ENCODE assay signal across 1 cellular context in the genomic region with DNA sequence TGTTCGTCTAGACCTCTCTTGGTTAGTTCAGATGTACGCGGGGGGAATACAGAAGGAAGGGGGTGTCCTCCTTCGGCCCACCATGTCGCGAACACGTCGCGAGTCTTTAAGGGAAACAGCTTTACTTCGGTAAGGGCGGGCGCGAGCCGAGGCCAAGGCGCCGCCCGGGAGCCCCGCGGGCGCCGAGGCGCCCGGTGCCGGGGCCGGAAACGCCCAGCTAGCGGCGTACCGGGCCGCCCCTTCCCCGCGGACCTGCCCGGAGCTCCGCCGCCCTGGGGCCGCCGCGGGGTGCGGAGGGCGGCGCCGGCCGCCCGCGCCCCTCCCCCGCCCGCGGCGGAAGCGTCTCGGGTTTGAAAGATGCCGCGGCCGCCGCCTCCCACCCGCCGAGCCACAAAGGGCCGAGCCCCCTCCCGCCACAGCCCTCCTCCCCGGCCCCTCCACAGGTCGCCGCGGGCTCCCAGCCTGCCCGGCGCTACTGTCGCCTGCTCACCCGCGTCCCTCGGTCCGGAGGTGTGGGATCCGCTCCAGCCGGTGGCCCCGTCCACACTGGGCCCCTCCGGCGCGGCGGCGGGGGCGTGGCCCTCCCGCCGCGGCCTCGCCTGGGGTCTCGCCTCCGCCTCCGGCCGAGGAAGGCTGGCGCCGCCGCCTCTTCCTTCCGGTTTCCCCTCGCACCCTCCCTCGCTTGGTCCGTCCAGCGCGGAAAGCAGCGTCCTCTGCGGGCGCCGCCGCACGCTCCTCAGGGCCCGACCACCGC.
A peak's percentile ranks its signal among the peaks of the same experiment; 100 is the strongest.
TF ChIP-seq lines count a peak whose summit lies in the region.

A gene (minus strand): TSS at position 715 of the 754 bp plus-strand sequence. CDS start 12,156 bp downstream, outside the sequence.

TF ChIP-seq in K562, 482 proteins besides CTCF, POLR2A, EP300 and RAD21 (continued from another document and continues in another):
- TF ChIP-seq TBP (optimal IDR thresholded peaks at IDR 0.05; ENCODE audit: low read depth, low read length) (peak; percentile 89), TBL1XR1 (IDR thresholded peaks at IDR 0.05; ENCODE audit: low read length in 2 of 2) (peak in 1 of 2 experiments; percentile 25; a peak in 1 of 4 replicates), PTBP1 (IDR thresholded peaks at IDR 0.05; ENCODE audit: low read depth, low read length) (no peak), SLC30A9 (CRISPR knock-in tag; IDR thresholded peaks at IDR 0.05) (no peak), GABPA (tag; conservative IDR thresholded peaks at IDR 0.05; ENCODE audit: low read depth) (peak; percentile 90), RBFOX2 (IDR thresholded peaks at IDR 0.05; ENCODE audit: low read depth, low read length) (peak; percentile 94), ESRRA (IDR thresholded peaks at IDR 0.05; ENCODE audit: borderline replicate concordance, low read depth) (no peak), BCOR (IDR thresholded peaks at IDR 0.05) (no peak), OTX1 (CRISPR knock-in tag; IDR thresholded peaks at IDR 0.05) (no peak), PPARD (CRISPR knock-in tag; IDR thresholded peaks at IDR 0.05) (no peak), SRSF3 (IDR thresholded peaks at IDR 0.05; ENCODE audit: insufficient read depth, low read length) (no peak), TCF3 (CRISPR knock-in tag; IDR thresholded peaks at IDR 0.05) (no peak; the same call in 1 of the 2 replicates), ZC3H11A (IDR thresholded peaks at IDR 0.05; ENCODE audit: low read depth, low read length) (no peak), RBM22 (IDR thresholded peaks at IDR 0.05; ENCODE audit: low read depth, low read length, poor library complexity, severe bottlenecking) (no peak), ZNF778 (CRISPR knock-in tag; IDR thresholded peaks at IDR 0.05) (no peak), GATAD2A (IDR thresholded peaks at IDR 0.05) (no peak), ZNF146 (CRISPR knock-in tag; IDR thresholded peaks at IDR 0.05; ENCODE audit: unreplicated experiment) (no peak), TCF7 (IDR thresholded peaks at IDR 0.05; ENCODE audit: borderline replicate concordance) (no peak), ILF3 (IDR thresholded peaks at IDR 0.05; ENCODE audit: borderline replicate concordance) (0 out of 2 replicates have a peak, but pooled peaks have one; percentile 23), ZNF217 (CRISPR knock-in tag; IDR thresholded peaks at IDR 0.05) (no peak), MEF2A (IDR thresholded peaks at IDR 0.05; ENCODE audit: control insufficient read depth, low read depth, low read length) (no peak), ZFP1 (CRISPR knock-in tag; IDR thresholded peaks at IDR 0.05) (no peak), MYBL2 (IDR thresholded peaks at IDR 0.05; ENCODE audit: low read depth) (no peak), MYBL2 (CRISPR knock-in tag; IDR thresholded peaks at IDR 0.05; ENCODE audit: borderline replicate concordance) (no peak), ZNF77 (CRISPR knock-in tag; IDR thresholded peaks at IDR 0.05) (no peak), ESRRB (CRISPR knock-in tag; IDR thresholded peaks at IDR 0.05; ENCODE audit: borderline replicate concordance) (no peak), ZKSCAN3 (CRISPR knock-in tag; IDR thresholded peaks at IDR 0.05) (no peak), RNF2 (IDR thresholded peaks at IDR 0.05) (peak; percentile 30; the same call in 1 of the 2 replicates), ATF1 (CRISPR knock-in tag; IDR thresholded peaks at IDR 0.05) (no peak), ATF1 (tag; IDR thresholded peaks at IDR 0.05) (no peak), IFI16 (CRISPR knock-in tag; IDR thresholded peaks at IDR 0.05) (no peak)
- TF ChIP-seq, protein P1, sequence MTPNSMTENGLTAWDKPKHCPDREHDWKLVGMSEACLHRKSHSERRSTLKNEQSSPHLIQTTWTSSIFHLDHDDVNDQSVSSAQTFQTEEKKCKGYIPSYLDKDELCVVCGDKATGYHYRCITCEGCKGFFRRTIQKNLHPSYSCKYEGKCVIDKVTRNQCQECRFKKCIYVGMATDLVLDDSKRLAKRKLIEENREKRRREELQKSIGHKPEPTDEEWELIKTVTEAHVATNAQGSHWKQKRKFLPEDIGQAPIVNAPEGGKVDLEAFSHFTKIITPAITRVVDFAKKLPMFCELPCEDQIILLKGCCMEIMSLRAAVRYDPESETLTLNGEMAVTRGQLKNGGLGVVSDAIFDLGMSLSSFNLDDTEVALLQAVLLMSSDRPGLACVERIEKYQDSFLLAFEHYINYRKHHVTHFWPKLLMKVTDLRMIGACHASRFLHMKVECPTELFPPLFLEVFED (CRISPR knock-in tag; conservative IDR thresholded peaks at IDR 0.05) = no peak
- TF ChIP-seq, protein P2, sequence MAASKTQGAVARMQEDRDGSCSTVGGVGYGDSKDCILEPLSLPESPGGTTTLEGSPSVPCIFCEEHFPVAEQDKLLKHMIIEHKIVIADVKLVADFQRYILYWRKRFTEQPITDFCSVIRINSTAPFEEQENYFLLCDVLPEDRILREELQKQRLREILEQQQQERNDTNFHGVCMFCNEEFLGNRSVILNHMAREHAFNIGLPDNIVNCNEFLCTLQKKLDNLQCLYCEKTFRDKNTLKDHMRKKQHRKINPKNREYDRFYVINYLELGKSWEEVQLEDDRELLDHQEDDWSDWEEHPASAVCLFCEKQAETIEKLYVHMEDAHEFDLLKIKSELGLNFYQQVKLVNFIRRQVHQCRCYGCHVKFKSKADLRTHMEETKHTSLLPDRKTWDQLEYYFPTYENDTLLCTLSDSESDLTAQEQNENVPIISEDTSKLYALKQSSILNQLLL (CRISPR knock-in tag; IDR thresholded peaks at IDR 0.05; ENCODE audit: borderline replicate concordance) = no peak
- TF ChIP-seq, protein P3, sequence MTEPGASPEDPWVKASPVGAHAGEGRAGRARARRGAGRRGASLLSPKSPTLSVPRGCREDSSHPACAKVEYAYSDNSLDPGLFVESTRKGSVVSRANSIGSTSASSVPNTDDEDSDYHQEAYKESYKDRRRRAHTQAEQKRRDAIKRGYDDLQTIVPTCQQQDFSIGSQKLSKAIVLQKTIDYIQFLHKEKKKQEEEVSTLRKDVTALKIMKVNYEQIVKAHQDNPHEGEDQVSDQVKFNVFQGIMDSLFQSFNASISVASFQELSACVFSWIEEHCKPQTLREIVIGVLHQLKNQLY (CRISPR knock-in tag; conservative IDR thresholded peaks at IDR 0.05) = no peak
- TF ChIP-seq, protein P4, sequence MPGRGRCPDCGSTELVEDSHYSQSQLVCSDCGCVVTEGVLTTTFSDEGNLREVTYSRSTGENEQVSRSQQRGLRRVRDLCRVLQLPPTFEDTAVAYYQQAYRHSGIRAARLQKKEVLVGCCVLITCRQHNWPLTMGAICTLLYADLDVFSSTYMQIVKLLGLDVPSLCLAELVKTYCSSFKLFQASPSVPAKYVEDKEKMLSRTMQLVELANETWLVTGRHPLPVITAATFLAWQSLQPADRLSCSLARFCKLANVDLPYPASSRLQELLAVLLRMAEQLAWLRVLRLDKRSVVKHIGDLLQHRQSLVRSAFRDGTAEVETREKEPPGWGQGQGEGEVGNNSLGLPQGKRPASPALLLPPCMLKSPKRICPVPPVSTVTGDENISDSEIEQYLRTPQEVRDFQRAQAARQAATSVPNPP (IDR thresholded peaks at IDR 0.05; ENCODE audit: borderline replicate concordance, insufficient read depth, insufficient read length) = no peak
- TF ChIP-seq, protein P5, sequence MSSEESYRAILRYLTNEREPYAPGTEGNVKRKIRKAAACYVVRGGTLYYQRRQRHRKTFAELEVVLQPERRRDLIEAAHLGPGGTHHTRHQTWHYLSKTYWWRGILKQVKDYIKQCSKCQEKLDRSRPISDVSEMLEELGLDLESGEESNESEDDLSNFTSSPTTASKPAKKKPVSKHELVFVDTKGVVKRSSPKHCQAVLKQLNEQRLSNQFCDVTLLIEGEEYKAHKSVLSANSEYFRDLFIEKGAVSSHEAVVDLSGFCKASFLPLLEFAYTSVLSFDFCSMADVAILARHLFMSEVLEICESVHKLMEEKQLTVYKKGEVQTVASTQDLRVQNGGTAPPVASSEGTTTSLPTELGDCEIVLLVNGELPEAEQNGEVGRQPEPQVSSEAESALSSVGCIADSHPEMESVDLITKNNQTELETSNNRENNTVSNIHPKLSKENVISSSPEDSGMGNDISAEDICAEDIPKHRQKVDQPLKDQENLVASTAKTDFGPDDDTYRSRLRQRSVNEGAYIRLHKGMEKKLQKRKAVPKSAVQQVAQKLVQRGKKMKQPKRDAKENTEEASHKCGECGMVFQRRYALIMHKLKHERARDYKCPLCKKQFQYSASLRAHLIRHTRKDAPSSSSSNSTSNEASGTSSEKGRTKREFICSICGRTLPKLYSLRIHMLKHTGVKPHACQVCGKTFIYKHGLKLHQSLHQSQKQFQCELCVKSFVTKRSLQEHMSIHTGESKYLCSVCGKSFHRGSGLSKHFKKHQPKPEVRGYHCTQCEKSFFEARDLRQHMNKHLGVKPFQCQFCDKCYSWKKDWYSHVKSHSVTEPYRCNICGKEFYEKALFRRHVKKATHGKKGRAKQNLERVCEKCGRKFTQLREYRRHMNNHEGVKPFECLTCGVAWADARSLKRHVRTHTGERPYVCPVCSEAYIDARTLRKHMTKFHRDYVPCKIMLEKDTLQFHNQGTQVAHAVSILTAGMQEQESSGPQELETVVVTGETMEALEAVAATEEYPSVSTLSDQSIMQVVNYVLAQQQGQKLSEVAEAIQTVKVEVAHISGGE (CRISPR knock-in tag; IDR thresholded peaks at IDR 0.05) = peak in 2 of 3 experiments; percentile 26 to 90; a peak in 2 of 6 replicates
- TF ChIP-seq, protein P6, sequence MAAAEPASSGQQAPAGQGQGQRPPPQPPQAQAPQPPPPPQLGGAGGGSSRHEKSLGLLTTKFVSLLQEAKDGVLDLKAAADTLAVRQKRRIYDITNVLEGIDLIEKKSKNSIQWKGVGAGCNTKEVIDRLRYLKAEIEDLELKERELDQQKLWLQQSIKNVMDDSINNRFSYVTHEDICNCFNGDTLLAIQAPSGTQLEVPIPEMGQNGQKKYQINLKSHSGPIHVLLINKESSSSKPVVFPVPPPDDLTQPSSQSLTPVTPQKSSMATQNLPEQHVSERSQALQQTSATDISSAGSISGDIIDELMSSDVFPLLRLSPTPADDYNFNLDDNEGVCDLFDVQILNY (CRISPR knock-in tag; IDR thresholded peaks at IDR 0.05) = no peak
- TF ChIP-seq, protein P7, sequence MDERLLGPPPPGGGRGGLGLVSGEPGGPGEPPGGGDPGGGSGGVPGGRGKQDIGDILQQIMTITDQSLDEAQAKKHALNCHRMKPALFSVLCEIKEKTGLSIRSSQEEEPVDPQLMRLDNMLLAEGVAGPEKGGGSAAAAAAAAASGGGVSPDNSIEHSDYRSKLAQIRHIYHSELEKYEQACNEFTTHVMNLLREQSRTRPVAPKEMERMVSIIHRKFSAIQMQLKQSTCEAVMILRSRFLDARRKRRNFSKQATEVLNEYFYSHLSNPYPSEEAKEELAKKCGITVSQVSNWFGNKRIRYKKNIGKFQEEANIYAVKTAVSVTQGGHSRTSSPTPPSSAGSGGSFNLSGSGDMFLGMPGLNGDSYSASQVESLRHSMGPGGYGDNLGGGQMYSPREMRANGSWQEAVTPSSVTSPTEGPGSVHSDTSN (CRISPR knock-in tag; IDR thresholded peaks at IDR 0.05; ENCODE audit: low read depth) = no peak
- TF ChIP-seq, protein P7 (tag; conservative IDR thresholded peaks at IDR 0.05; ENCODE audit: low read depth) = no peak
- TF ChIP-seq, protein P8, sequence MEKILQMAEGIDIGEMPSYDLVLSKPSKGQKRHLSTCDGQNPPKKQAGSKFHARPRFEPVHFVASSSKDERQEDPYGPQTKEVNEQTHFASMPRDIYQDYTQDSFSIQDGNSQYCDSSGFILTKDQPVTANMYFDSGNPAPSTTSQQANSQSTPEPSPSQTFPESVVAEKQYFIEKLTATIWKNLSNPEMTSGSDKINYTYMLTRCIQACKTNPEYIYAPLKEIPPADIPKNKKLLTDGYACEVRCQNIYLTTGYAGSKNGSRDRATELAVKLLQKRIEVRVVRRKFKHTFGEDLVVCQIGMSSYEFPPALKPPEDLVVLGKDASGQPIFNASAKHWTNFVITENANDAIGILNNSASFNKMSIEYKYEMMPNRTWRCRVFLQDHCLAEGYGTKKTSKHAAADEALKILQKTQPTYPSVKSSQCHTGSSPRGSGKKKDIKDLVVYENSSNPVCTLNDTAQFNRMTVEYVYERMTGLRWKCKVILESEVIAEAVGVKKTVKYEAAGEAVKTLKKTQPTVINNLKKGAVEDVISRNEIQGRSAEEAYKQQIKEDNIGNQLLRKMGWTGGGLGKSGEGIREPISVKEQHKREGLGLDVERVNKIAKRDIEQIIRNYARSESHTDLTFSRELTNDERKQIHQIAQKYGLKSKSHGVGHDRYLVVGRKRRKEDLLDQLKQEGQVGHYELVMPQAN (IDR thresholded peaks at IDR 0.05; ENCODE audit: borderline replicate concordance) = no peak
- TF ChIP-seq, protein P9, sequence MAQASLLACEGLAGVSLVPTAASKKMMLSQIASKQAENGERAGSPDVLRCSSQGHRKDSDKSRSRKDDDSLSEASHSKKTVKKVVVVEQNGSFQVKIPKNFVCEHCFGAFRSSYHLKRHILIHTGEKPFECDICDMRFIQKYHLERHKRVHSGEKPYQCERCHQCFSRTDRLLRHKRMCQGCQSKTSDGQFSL (CRISPR knock-in tag; IDR thresholded peaks at IDR 0.05) = 0 out of 2 replicates have a peak, but pooled peaks have one; percentile 0
- TF ChIP-seq, protein P9 (tag; IDR thresholded peaks at IDR 0.05) = no peak
- TF ChIP-seq, protein P10, sequence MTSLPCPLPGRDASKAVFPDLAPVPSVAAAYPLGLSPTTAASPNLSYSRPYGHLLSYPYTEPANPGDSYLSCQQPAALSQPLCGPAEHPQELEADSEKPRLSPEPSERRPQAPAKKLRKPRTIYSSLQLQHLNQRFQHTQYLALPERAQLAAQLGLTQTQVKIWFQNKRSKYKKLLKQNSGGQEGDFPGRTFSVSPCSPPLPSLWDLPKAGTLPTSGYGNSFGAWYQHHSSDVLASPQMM (CRISPR knock-in tag; IDR thresholded peaks at IDR 0.05) = no peak
- TF ChIP-seq, protein P11, sequence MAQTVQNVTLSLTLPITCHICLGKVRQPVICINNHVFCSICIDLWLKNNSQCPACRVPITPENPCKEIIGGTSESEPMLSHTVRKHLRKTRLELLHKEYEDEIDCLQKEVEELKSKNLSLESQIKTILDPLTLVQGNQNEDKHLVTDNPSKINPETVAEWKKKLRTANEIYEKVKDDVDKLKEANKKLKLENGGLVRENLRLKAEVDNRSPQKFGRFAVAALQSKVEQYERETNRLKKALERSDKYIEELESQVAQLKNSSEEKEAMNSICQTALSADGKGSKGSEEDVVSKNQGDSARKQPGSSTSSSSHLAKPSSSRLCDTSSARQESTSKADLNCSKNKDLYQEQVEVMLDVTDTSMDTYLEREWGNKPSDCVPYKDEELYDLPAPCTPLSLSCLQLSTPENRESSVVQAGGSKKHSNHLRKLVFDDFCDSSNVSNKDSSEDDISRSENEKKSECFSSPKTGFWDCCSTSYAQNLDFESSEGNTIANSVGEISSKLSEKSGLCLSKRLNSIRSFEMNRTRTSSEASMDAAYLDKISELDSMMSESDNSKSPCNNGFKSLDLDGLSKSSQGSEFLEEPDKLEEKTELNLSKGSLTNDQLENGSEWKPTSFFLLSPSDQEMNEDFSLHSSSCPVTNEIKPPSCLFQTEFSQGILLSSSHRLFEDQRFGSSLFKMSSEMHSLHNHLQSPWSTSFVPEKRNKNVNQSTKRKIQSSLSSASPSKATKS (CRISPR knock-in tag; IDR thresholded peaks at IDR 0.05) = no peak
